ENCODE assay signal across 2 cellular contexts in genomic region chr2:108536911-108537310, GRCh38.
A peak's percentile ranks its signal among the peaks of the same experiment; 100 is the strongest.
TF ChIP-seq lines count a peak whose summit lies in the region.

No MANE protein-coding gene starts in this region.

TF ChIP-seq in A549, 52 proteins besides CTCF, POLR2A, EP300 and RAD21:
- no peak for TF ChIP-seq PBX3 (IDR thresholded peaks at IDR 0.05)
- TF ChIP-seq EHF (CRISPR knock-in tag; IDR thresholded peaks at IDR 0.05): no peak
- no peak for TF ChIP-seq NFE2L2 (conservative IDR thresholded peaks at IDR 0.05; ENCODE audit: low read length)
- TF ChIP-seq MYC (IDR thresholded peaks at IDR 0.05; ENCODE audit: borderline replicate concordance, low read length): no peak
- TF ChIP-seq, protein P1, sequence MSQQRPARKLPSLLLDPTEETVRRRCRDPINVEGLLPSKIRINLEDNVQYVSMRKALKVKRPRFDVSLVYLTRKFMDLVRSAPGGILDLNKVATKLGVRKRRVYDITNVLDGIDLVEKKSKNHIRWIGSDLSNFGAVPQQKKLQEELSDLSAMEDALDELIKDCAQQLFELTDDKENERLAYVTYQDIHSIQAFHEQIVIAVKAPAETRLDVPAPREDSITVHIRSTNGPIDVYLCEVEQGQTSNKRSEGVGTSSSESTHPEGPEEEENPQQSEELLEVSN (IDR thresholded peaks at IDR 0.05; ENCODE audit: borderline replicate concordance, low read depth): no peak
- TF ChIP-seq NPAS2 (CRISPR knock-in tag; IDR thresholded peaks at IDR 0.05; ENCODE audit: borderline replicate concordance): no peak
- TF ChIP-seq FOSB (CRISPR knock-in tag; IDR thresholded peaks at IDR 0.05): no peak
- no peak for TF ChIP-seq KDM1A (IDR thresholded peaks at IDR 0.05; ENCODE audit: low read depth)
- no peak for TF ChIP-seq RFX5 (IDR thresholded peaks at IDR 0.05)
- TF ChIP-seq FOXS1 (CRISPR knock-in tag; IDR thresholded peaks at IDR 0.05): no peak
- no peak for TF ChIP-seq SREBF2 (IDR thresholded peaks at IDR 0.05)
- no peak for TF ChIP-seq ZFP36 (IDR thresholded peaks at IDR 0.05; ENCODE audit: borderline replicate concordance, partially characterized antibody)
- TF ChIP-seq ZSCAN20 (CRISPR knock-in tag; IDR thresholded peaks at IDR 0.05): no peak
- TF ChIP-seq HOXA7 (CRISPR knock-in tag; IDR thresholded peaks at IDR 0.05): no peak
- no peak for TF ChIP-seq CHD2 (IDR thresholded peaks at IDR 0.05; ENCODE audit: low read length, partially characterized antibody)

TF ChIP-seq in GM12878, 131 proteins besides CTCF, POLR2A, EP300 and RAD21:
- TF ChIP-seq SMC3 (IDR thresholded peaks at IDR 0.05; ENCODE audit: borderline replicate concordance, low read length): no peak
- no peak for TF ChIP-seq HDGF (IDR thresholded peaks at IDR 0.05)
- TF ChIP-seq, protein P2, sequence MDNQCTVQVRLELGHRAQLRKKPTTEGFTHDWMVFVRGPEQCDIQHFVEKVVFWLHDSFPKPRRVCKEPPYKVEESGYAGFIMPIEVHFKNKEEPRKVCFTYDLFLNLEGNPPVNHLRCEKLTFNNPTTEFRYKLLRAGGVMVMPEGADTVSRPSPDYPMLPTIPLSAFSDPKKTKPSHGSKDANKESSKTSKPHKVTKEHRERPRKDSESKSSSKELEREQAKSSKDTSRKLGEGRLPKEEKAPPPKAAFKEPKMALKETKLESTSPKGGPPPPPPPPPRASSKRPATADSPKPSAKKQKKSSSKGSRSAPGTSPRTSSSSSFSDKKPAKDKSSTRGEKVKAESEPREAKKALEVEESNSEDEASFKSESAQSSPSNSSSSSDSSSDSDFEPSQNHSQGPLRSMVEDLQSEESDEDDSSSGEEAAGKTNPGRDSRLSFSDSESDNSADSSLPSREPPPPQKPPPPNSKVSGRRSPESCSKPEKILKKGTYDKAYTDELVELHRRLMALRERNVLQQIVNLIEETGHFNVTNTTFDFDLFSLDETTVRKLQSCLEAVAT (IDR thresholded peaks at IDR 0.05): peak; percentile 95
- TF ChIP-seq, protein P3, sequence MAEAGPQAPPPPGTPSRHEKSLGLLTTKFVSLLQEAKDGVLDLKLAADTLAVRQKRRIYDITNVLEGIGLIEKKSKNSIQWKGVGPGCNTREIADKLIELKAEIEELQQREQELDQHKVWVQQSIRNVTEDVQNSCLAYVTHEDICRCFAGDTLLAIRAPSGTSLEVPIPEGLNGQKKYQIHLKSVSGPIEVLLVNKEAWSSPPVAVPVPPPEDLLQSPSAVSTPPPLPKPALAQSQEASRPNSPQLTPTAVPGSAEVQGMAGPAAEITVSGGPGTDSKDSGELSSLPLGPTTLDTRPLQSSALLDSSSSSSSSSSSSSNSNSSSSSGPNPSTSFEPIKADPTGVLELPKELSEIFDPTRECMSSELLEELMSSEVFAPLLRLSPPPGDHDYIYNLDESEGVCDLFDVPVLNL (IDR thresholded peaks at IDR 0.05; ENCODE audit: low read depth, low read length): no peak
TF ChIP-seq in GM12878: peak in this region for 1.
